8 cellular contexts compared by ENCODE assay signal in genomic region chr12:56628671-56629458, GRCh38. TPM values are rescaled to one million over a fixed set of nuclear protein-coding genes. Genes with fewer than 3 reads are reported as not detected.
DNase-seq lines count a peak whose midpoint lies in the region; ATAC-seq lines count a peak whose summit lies in the region.

No MANE protein-coding gene starts in this region.

- ATAC-seq in GM18858 (IDR thresholded peaks at IDR 0.05; ENCODE audit: unreplicated experiment) (no peak), HG02981 (IDR thresholded peaks at IDR 0.05; ENCODE audit: unreplicated experiment) (no peak)

- DNase-seq in ELF-1 (ENCODE audit: low read depth, low spot score) (peak; percentile 50), HuH-7.5 (ENCODE audit: low spot score) (peak; percentile 51), T-helper 2 cell (peak in 4 of 5 experiments; percentile 22 to 77 (median 63)), astrocyte of the hippocampus (ENCODE audit: low read depth, low spot score) (peak; percentile 61), hippocampal formation (lab: John Stamatoyannopoulos, UW) (peak; percentile 61 to 67), pulmonary artery endothelial cell (ENCODE audit: low read depth, low spot score) (peak; percentile 24)

RNA-seq across cellular contexts. Expression of gene BAZ2A, which starts 1.3 kb away (rescaled TPM):
- 16.6 and 26.3 TPM in 2 replicates for total RNA-seq in pulmonary artery endothelial cell

RNA-seq across cellular contexts. Expression of gene ATP5F1B, which starts 16.9 kb away (rescaled TPM):
- total RNA-seq in pulmonary artery endothelial cell: 633 and 660 TPM in 2 replicates

RNA-seq across cellular contexts. Expression of gene PTGES3, which starts 59.2 kb away (rescaled TPM):
- total RNA-seq in pulmonary artery endothelial cell: 85.3 and 143 TPM in 2 replicates
